1 cellular context compared by ENCODE assay signal in genomic region chr12:106773945-106774807, GRCh38.
TF ChIP-seq lines count a peak whose summit lies in the region.

A gene with protein sequence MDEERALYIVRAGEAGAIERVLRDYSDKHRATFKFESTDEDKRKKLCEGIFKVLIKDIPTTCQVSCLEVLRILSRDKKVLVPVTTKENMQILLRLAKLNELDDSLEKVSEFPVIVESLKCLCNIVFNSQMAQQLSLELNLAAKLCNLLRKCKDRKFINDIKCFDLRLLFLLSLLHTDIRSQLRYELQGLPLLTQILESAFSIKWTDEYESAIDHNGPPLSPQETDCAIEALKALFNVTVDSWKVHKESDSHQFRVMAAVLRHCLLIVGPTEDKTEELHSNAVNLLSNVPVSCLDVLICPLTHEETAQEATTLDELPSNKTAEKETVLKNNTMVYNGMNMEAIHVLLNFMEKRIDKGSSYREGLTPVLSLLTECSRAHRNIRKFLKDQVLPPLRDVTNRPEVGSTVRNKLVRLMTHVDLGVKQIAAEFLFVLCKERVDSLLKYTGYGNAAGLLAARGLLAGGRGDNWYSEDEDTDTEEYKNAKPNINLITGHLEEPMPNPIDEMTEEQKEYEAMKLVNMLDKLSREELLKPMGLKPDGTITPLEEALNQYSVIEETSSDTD (plus strand): TSS chr12:106774682. CDS start chr12:106774746, 64 bp downstream.

TF ChIP-seq in HepG2, 621 proteins besides CTCF, POLR2A, EP300 and RAD21 (continued from another document and continues in another):
- no peak for TF ChIP-seq GPBP1L1 (CRISPR knock-in tag; IDR thresholded peaks at IDR 0.05)
- TF ChIP-seq MAFG (CRISPR knock-in tag; IDR thresholded peaks at IDR 0.05) = no peak
- no peak for TF ChIP-seq ZNF761 (CRISPR knock-in tag; conservative IDR thresholded peaks at IDR 0.05)
- no peak; the same call in 1 of the 2 replicates for TF ChIP-seq PRDM10 (CRISPR knock-in tag; IDR thresholded peaks at IDR 0.05; ENCODE audit: low read depth)
- TF ChIP-seq HIVEP1 (CRISPR knock-in tag; IDR thresholded peaks at IDR 0.05) = peak; percentile 80
- TF ChIP-seq HDAC6 (IDR thresholded peaks at IDR 0.05; ENCODE audit: low read depth, low read length) = no peak
- no peak for TF ChIP-seq ATF5 (CRISPR knock-in tag; IDR thresholded peaks at IDR 0.05; ENCODE audit: low read depth)
- TF ChIP-seq ZFP36 (IDR thresholded peaks at IDR 0.05; ENCODE audit: borderline replicate concordance, low read depth, low read length, partially characterized antibody) = no peak
- TF ChIP-seq, protein P1, sequence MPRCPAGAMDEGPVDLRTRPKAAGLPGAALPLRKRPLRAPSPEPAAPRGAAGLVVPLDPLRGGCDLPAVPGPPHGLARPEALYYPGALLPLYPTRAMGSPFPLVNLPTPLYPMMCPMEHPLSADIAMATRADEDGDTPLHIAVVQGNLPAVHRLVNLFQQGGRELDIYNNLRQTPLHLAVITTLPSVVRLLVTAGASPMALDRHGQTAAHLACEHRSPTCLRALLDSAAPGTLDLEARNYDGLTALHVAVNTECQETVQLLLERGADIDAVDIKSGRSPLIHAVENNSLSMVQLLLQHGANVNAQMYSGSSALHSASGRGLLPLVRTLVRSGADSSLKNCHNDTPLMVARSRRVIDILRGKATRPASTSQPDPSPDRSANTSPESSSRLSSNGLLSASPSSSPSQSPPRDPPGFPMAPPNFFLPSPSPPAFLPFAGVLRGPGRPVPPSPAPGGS (CRISPR knock-in tag; IDR thresholded peaks at IDR 0.05) = peak; percentile 80; the same call in 1 of the 2 replicates
- peak; percentile 24 for TF ChIP-seq FOXA3 (CRISPR knock-in tag; IDR thresholded peaks at IDR 0.05)
- no peak for TF ChIP-seq CHD4 (IDR thresholded peaks at IDR 0.05; ENCODE audit: borderline replicate concordance, low read length)
- TF ChIP-seq RBM22 (optimal IDR thresholded peaks at IDR 0.05; ENCODE audit: low read length) = no peak
- peak; percentile 53; the same call in 1 of the 2 replicates for TF ChIP-seq ESRRA (CRISPR knock-in tag; IDR thresholded peaks at IDR 0.05; ENCODE audit: low read depth)
- 0 out of 2 replicates have a peak, but pooled peaks have one; percentile 23 for TF ChIP-seq ZNF839 (CRISPR knock-in tag; IDR thresholded peaks at IDR 0.05; ENCODE audit: borderline replicate concordance)
- TF ChIP-seq ZNF557 (CRISPR knock-in tag; IDR thresholded peaks at IDR 0.05) = no peak
- no peak for TF ChIP-seq ZNF572 (CRISPR knock-in tag; IDR thresholded peaks at IDR 0.05)
- 0 out of 2 replicates have a peak, but pooled peaks have one; percentile 72 for TF ChIP-seq ZBTB3 (CRISPR knock-in tag; IDR thresholded peaks at IDR 0.05; ENCODE audit: borderline replicate concordance, low read depth)
- TF ChIP-seq, protein P2, sequence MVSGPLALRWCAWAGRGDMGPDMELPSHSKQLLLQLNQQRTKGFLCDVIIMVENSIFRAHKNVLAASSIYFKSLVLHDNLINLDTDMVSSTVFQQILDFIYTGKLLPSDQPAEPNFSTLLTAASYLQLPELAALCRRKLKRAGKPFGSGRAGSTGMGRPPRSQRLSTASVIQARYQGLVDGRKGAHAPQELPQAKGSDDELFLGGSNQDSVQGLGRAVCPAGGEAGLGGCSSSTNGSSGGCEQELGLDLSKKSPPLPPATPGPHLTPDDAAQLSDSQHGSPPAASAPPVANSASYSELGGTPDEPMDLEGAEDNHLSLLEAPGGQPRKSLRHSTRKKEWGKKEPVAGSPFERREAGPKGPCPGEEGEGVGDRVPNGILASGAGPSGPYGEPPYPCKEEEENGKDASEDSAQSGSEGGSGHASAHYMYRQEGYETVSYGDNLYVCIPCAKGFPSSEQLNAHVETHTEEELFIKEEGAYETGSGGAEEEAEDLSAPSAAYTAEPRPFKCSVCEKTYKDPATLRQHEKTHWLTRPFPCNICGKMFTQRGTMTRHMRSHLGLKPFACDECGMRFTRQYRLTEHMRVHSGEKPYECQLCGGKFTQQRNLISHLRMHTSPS (CRISPR knock-in tag; IDR thresholded peaks at IDR 0.05; ENCODE audit: low read depth) = no peak; the same call in 1 of the 2 replicates
- no peak; the same call in 1 of the 2 replicates for TF ChIP-seq MTERF4 (CRISPR knock-in tag; IDR thresholded peaks at IDR 0.05)
- no peak for TF ChIP-seq RARG (CRISPR knock-in tag; IDR thresholded peaks at IDR 0.05; ENCODE audit: low read depth)
- TF ChIP-seq SIX1 (CRISPR knock-in tag; IDR thresholded peaks at IDR 0.05; ENCODE audit: borderline replicate concordance) = no peak
- peak; percentile 69; the same call in 1 of the 2 replicates for TF ChIP-seq RNF2 (conservative IDR thresholded peaks at IDR 0.05; ENCODE audit: low read depth)
- TF ChIP-seq KMT2B (CRISPR knock-in tag; IDR thresholded peaks at IDR 0.05) = peak; percentile 85
- no peak for TF ChIP-seq SNAPC2 (CRISPR knock-in tag; IDR thresholded peaks at IDR 0.05)
- peak; percentile 70; the same call in 1 of the 2 replicates for TF ChIP-seq SNAI1 (CRISPR knock-in tag; IDR thresholded peaks at IDR 0.05; ENCODE audit: borderline replicate concordance)
- peak; percentile 90 for TF ChIP-seq POLR2G (IDR thresholded peaks at IDR 0.05; ENCODE audit: low read depth, low read length)
- peak; percentile 65; the same call in 1 of the 2 replicates for TF ChIP-seq ZNF891 (CRISPR knock-in tag; IDR thresholded peaks at IDR 0.05)
- 0 out of 2 replicates have a peak, but pooled peaks have one; percentile 78 for TF ChIP-seq ZNF558 (CRISPR knock-in tag; IDR thresholded peaks at IDR 0.05; ENCODE audit: borderline replicate concordance)
- TF ChIP-seq ZKSCAN5 (CRISPR knock-in tag; IDR thresholded peaks at IDR 0.05) = no peak
- TF ChIP-seq REL (CRISPR knock-in tag; conservative IDR thresholded peaks at IDR 0.05) = peak; percentile 60; the same call in 1 of the 2 replicates
- peak; percentile 86 for TF ChIP-seq POLR2AphosphoS5 (IDR thresholded peaks at IDR 0.05; ENCODE audit: low read depth, low read length)
- TF ChIP-seq ZSCAN30 (CRISPR knock-in tag; IDR thresholded peaks at IDR 0.05) = no peak
- no peak for TF ChIP-seq MATR3 (CRISPR knock-in tag; IDR thresholded peaks at IDR 0.05)
- peak; percentile 73 for TF ChIP-seq ZNF878 (CRISPR knock-in tag; IDR thresholded peaks at IDR 0.05)
- TF ChIP-seq ZNF121 (CRISPR knock-in tag; IDR thresholded peaks at IDR 0.05) = no peak
- no peak; the same call in 1 of the 2 replicates for TF ChIP-seq HOXA5 (CRISPR knock-in tag; IDR thresholded peaks at IDR 0.05)
- no peak for TF ChIP-seq ZHX2 (IDR thresholded peaks at IDR 0.05; ENCODE audit: low read depth)
- no peak for TF ChIP-seq ZHX2 (CRISPR knock-in tag; IDR thresholded peaks at IDR 0.05; ENCODE audit: borderline replicate concordance)
- 0 out of 2 replicates have a peak, but pooled peaks have one; percentile 41 for TF ChIP-seq EHMT2 (IDR thresholded peaks at IDR 0.05; ENCODE audit: borderline replicate concordance, low read depth, low read length)
- no peak; the same call in 1 of the 2 replicates for TF ChIP-seq ZNF616 (CRISPR knock-in tag; IDR thresholded peaks at IDR 0.05; ENCODE audit: low read depth)
- TF ChIP-seq CCDC6 (CRISPR knock-in tag; IDR thresholded peaks at IDR 0.05) = no peak
- TF ChIP-seq XRCC5 (optimal IDR thresholded peaks at IDR 0.05; ENCODE audit: low read length) = peak; percentile 16
- TF ChIP-seq, protein P3, sequence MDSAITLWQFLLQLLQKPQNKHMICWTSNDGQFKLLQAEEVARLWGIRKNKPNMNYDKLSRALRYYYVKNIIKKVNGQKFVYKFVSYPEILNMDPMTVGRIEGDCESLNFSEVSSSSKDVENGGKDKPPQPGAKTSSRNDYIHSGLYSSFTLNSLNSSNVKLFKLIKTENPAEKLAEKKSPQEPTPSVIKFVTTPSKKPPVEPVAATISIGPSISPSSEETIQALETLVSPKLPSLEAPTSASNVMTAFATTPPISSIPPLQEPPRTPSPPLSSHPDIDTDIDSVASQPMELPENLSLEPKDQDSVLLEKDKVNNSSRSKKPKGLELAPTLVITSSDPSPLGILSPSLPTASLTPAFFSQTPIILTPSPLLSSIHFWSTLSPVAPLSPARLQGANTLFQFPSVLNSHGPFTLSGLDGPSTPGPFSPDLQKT (CRISPR knock-in tag; IDR thresholded peaks at IDR 0.05; ENCODE audit: borderline replicate concordance) = peak; percentile 87; the same call in 1 of the 2 replicates
- TF ChIP-seq HNRNPH1 (optimal IDR thresholded peaks at IDR 0.05; ENCODE audit: low read depth, low read length) = peak; percentile 40
